In the genomic region with DNA sequence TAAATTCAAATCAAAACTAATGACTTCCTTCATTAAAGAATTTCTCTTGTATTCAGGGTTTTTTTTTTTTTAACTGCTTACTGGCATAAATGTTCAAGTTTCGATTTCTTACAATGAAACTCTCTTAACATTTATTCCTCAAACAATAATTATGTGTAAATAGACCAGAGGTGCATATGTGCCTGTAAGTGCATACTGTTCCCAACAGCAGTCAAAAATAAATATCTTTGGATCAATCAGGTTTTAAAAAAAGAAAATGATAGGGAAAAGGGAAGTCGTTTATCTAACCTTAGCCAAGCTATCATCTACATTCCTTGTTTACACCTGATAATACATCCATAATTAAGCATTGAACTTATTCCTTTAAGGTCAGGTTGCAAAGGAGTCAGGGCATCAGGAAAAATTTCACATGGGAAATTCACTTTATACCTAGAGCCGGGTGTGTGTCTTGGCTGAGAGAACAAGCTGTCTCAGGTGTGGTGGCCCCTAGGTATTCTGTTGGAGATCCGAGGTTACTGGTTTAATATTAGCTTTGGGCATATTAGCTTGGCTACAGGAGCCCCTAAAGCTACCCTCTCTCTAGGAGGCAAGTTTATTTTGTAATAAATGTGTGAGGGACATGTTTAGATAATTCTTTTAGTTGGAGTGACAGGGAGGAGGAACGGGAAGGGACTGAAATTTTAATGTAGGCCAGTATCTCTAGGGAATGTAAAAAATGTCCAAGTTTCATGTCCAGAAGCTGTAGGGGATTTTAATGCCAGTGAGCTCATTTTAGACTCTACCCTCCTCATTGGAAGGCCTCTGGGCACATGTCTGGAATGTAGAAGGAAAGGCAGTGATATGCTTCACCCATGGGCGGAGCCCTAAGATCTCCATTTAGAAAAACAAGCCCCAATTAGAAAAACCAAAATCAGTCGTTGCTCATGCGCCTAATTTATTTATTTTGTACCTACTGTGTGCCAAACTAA, we compare ENCODE assay signal across 27 cellular contexts.
"Had no signal": no experiment of that assay in that cellular context is flagged by ENCODE, and none has a peak within 500 bp of the region (broad histone marks: within the 10 kb centered on the region; RNA-seq: fewer than 3 reads in every experiment).

No MANE protein-coding gene starts in this region.

- H3K27me3 Mint-ChIP-seq: stimulated activated memory B cell treated with anti-CD40 and anti-IgM and Interleukin-4, amounts not matched to agents 10 μg/mL and 1 μg/mL and 100 μg/mL, for 72 hours had no signal

- H3K4me1 Mint-ChIP-seq: naive B cell; stimulated activated memory B cell treated with anti-CD40 and anti-IgM and Interleukin-4, amounts not matched to agents 10 μg/mL and 1 μg/mL and 100 μg/mL, for 72 hours had no signal

- H3K4me3 ChIP-seq: gastroesophageal sphincter, heart left ventricle, hepatocyte, lower lobe of right lung, prostate gland, sigmoid colon, spleen, testis, tibial artery, upper lobe of left lung, uterus had no signal

- H3K4me3 Mint-ChIP-seq: effector memory CD8-positive, alpha-beta T cell; naive B cell; natural killer cell treated with Interleukin-12 subunit alpha and Interleukin-12 subunit beta and Interleukin-15 and Interleukin-18, amount 100 ng/mL, for 72 hours; neural crest cell; stimulated activated memory B cell treated with anti-CD40 and anti-IgM and Interleukin-4, amounts not matched to agents 10 μg/mL and 1 μg/mL and 100 μg/mL, for 72 hours had no signal

- H3K27me3 ChIP-seq: gastroesophageal sphincter, hepatocyte, neutrophil, sigmoid colon, testis, tibial artery, upper lobe of left lung, uterus had no signal

- H3K9me3 ChIP-seq: gastroesophageal sphincter, heart left ventricle, lower lobe of right lung, neutrophil, prostate gland, sigmoid colon, spleen, testis, tibial artery, upper lobe of left lung, uterus had no signal

- H3K27ac Mint-ChIP-seq: effector memory CD8-positive, alpha-beta T cell; naive B cell; natural killer cell treated with Interleukin-12 subunit alpha and Interleukin-12 subunit beta and Interleukin-15 and Interleukin-18, amount 100 ng/mL, for 72 hours; stimulated activated memory B cell treated with anti-CD40 and anti-IgM and Interleukin-4, amounts not matched to agents 10 μg/mL and 1 μg/mL and 100 μg/mL, for 72 hours had no signal

- H3K4me1 ChIP-seq: gastroesophageal sphincter, heart left ventricle, lower lobe of right lung, parathyroid adenoma, prostate gland, spleen, testis, tibial artery, upper lobe of left lung, uterus had no signal

- H3K27ac ChIP-seq: gastroesophageal sphincter, heart left ventricle, hepatocyte, lower lobe of right lung, neutrophil, parathyroid adenoma, prostate gland, sigmoid colon, spleen, testis, tibial artery, upper lobe of left lung, uterus had no signal

- H3K9me3 Mint-ChIP-seq: natural killer cell treated with Interleukin-12 subunit alpha and Interleukin-12 subunit beta and Interleukin-15 and Interleukin-18, amount 100 ng/mL, for 72 hours; neural crest cell had no signal

- DNase-seq: cerebellar nuclear complex; cortex of kidney; effector memory CD8-positive, alpha-beta T cell; erythroblast; heart left ventricle; kidney glomerular epithelial cell; left ventricle myocardium superior; lower lobe of right lung; naive B cell; right cardiac atrium; sigmoid colon; spleen; stimulated activated CD4-positive, alpha-beta T cell treated with anti-CD3 and anti-CD28 coated beads, Interleukin-4, amount 100 ng/mL, for 4 hours; stimulated activated naive CD8-positive, alpha-beta T cell treated with anti-CD3 and anti-CD28 coated beads, Interleukin-15, Interleukin-2, amounts not matched to agents 100 U/mL and 50 U/mL, for 24 hours; substantia nigra; testis; tibial artery; upper lobe of left lung; uterus had no signal

- ATAC-seq: effector memory CD8-positive, alpha-beta T cell; gastroesophageal sphincter; heart left ventricle; left ventricle myocardium superior; lower lobe of right lung; natural killer cell treated with Interleukin-12 subunit alpha and Interleukin-12 subunit beta and Interleukin-15 and Interleukin-18, amount 100 ng/mL, for 72 hours; right cardiac atrium; stimulated activated memory B cell treated with anti-CD40 and anti-IgM and Interleukin-4, amounts not matched to agents 10 μg/mL and 1 μg/mL and 100 μg/mL, for 72 hours; stimulated activated naive CD8-positive, alpha-beta T cell treated with anti-CD3 and anti-CD28 coated beads, Interleukin-15, Interleukin-2, amounts not matched to agents 100 U/mL and 50 U/mL, for 24 hours had no signal

- H3K36me3 Mint-ChIP-seq: naive B cell; natural killer cell treated with Interleukin-12 subunit alpha and Interleukin-12 subunit beta and Interleukin-15 and Interleukin-18, amount 100 ng/mL, for 72 hours; stimulated activated memory B cell treated with anti-CD40 and anti-IgM and Interleukin-4, amounts not matched to agents 10 μg/mL and 1 μg/mL and 100 μg/mL, for 72 hours had no signal

- H3K36me3 ChIP-seq: gastroesophageal sphincter, heart left ventricle, lower lobe of right lung, neutrophil, prostate gland, sigmoid colon, spleen, tibial artery, upper lobe of left lung, uterus had no signal
